ENCODE assay signal across 2 cellular contexts in the genomic region with DNA sequence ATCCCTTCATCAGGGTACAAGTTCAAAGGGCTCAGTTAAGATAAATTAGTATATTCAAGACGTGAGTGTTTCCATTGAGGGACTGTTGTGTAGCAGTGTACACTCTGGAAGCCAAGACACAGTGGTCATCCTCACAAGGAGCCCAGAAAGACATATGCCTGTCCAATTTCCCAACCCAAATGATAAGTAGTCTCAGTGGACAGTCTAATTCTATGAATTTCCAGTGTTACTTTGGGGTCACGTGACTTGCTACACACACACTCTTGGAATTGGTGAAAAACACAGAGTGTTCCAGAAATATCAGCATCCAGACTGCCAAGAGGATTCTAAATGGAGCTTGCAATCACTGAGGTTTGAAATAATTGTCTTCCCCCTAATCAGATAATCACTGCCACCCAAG.
TF ChIP-seq lines count a peak whose summit lies in the region.

No MANE protein-coding gene starts in this region.

TF ChIP-seq in A549, 52 proteins besides CTCF, POLR2A, EP300 and RAD21 (continued from another document):
- TF ChIP-seq, protein P1, sequence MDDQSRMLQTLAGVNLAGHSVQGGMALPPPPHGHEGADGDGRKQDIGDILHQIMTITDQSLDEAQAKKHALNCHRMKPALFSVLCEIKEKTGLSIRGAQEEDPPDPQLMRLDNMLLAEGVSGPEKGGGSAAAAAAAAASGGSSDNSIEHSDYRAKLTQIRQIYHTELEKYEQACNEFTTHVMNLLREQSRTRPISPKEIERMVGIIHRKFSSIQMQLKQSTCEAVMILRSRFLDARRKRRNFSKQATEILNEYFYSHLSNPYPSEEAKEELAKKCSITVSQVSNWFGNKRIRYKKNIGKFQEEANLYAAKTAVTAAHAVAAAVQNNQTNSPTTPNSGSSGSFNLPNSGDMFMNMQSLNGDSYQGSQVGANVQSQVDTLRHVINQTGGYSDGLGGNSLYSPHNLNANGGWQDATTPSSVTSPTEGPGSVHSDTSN (IDR thresholded peaks at IDR 0.05) = no peak
- no peak for TF ChIP-seq SREBF2 (IDR thresholded peaks at IDR 0.05)
- no peak for TF ChIP-seq MAZ (IDR thresholded peaks at IDR 0.05; ENCODE audit: borderline replicate concordance, low read depth, low read length)
- TF ChIP-seq, protein P2, sequence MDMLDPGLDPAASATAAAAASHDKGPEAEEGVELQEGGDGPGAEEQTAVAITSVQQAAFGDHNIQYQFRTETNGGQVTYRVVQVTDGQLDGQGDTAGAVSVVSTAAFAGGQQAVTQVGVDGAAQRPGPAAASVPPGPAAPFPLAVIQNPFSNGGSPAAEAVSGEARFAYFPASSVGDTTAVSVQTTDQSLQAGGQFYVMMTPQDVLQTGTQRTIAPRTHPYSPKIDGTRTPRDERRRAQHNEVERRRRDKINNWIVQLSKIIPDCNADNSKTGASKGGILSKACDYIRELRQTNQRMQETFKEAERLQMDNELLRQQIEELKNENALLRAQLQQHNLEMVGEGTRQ (IDR thresholded peaks at IDR 0.05) = peak; percentile 45
- TF ChIP-seq NPAS2 (CRISPR knock-in tag; IDR thresholded peaks at IDR 0.05; ENCODE audit: borderline replicate concordance) = no peak
- TF ChIP-seq, protein P3, sequence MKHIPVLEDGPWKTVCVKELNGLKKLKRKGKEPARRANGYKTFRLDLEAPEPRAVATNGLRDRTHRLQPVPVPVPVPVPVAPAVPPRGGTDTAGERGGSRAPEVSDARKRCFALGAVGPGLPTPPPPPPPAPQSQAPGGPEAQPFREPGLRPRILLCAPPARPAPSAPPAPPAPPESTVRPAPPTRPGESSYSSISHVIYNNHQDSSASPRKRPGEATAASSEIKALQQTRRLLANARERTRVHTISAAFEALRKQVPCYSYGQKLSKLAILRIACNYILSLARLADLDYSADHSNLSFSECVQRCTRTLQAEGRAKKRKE (CRISPR knock-in tag; IDR thresholded peaks at IDR 0.05; ENCODE audit: low read depth) = no peak
- TF ChIP-seq, protein P4, sequence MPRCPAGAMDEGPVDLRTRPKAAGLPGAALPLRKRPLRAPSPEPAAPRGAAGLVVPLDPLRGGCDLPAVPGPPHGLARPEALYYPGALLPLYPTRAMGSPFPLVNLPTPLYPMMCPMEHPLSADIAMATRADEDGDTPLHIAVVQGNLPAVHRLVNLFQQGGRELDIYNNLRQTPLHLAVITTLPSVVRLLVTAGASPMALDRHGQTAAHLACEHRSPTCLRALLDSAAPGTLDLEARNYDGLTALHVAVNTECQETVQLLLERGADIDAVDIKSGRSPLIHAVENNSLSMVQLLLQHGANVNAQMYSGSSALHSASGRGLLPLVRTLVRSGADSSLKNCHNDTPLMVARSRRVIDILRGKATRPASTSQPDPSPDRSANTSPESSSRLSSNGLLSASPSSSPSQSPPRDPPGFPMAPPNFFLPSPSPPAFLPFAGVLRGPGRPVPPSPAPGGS (IDR thresholded peaks at IDR 0.05) = no peak

TF ChIP-seq in K562, 482 proteins besides CTCF, POLR2A, EP300 and RAD21 (continued from another document):
- TF ChIP-seq, protein P5, sequence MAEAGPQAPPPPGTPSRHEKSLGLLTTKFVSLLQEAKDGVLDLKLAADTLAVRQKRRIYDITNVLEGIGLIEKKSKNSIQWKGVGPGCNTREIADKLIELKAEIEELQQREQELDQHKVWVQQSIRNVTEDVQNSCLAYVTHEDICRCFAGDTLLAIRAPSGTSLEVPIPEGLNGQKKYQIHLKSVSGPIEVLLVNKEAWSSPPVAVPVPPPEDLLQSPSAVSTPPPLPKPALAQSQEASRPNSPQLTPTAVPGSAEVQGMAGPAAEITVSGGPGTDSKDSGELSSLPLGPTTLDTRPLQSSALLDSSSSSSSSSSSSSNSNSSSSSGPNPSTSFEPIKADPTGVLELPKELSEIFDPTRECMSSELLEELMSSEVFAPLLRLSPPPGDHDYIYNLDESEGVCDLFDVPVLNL (CRISPR knock-in tag; IDR thresholded peaks at IDR 0.05; ENCODE audit: low read depth) = no peak
- no peak for TF ChIP-seq CBX8 (IDR thresholded peaks at IDR 0.05; ENCODE audit: borderline replicate concordance, extremely low read depth, low read depth, low read length, poor library complexity, severe bottlenecking)
- TF ChIP-seq, protein P6, sequence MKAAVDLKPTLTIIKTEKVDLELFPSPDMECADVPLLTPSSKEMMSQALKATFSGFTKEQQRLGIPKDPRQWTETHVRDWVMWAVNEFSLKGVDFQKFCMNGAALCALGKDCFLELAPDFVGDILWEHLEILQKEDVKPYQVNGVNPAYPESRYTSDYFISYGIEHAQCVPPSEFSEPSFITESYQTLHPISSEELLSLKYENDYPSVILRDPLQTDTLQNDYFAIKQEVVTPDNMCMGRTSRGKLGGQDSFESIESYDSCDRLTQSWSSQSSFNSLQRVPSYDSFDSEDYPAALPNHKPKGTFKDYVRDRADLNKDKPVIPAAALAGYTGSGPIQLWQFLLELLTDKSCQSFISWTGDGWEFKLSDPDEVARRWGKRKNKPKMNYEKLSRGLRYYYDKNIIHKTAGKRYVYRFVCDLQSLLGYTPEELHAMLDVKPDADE (conservative IDR thresholded peaks at IDR 0.05; ENCODE audit: control insufficient read depth, low read depth, low read length) = no peak
- no peak for TF ChIP-seq ETS2 (tag; IDR thresholded peaks at IDR 0.05; ENCODE audit: borderline replicate concordance, poor library complexity, severe bottlenecking)
- TF ChIP-seq, protein P7, sequence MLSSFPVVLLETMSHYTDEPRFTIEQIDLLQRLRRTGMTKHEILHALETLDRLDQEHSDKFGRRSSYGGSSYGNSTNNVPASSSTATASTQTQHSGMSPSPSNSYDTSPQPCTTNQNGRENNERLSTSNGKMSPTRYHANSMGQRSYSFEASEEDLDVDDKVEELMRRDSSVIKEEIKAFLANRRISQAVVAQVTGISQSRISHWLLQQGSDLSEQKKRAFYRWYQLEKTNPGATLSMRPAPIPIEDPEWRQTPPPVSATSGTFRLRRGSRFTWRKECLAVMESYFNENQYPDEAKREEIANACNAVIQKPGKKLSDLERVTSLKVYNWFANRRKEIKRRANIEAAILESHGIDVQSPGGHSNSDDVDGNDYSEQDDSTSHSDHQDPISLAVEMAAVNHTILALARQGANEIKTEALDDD (IDR thresholded peaks at IDR 0.05) = no peak
- no peak for TF ChIP-seq NUFIP1 (IDR thresholded peaks at IDR 0.05; ENCODE audit: partially characterized antibody)
- no peak for TF ChIP-seq NFATC3 (IDR thresholded peaks at IDR 0.05)
- TF ChIP-seq SNIP1 (IDR thresholded peaks at IDR 0.05; ENCODE audit: low read depth) = no peak
- TF ChIP-seq ZNF316 (IDR thresholded peaks at IDR 0.05) = no peak
- TF ChIP-seq RAD51 (IDR thresholded peaks at IDR 0.05; ENCODE audit: borderline replicate concordance, low read depth) = peak; percentile 52
- TF ChIP-seq HIVEP1 (CRISPR knock-in tag; IDR thresholded peaks at IDR 0.05) = no peak
- TF ChIP-seq, protein P8, sequence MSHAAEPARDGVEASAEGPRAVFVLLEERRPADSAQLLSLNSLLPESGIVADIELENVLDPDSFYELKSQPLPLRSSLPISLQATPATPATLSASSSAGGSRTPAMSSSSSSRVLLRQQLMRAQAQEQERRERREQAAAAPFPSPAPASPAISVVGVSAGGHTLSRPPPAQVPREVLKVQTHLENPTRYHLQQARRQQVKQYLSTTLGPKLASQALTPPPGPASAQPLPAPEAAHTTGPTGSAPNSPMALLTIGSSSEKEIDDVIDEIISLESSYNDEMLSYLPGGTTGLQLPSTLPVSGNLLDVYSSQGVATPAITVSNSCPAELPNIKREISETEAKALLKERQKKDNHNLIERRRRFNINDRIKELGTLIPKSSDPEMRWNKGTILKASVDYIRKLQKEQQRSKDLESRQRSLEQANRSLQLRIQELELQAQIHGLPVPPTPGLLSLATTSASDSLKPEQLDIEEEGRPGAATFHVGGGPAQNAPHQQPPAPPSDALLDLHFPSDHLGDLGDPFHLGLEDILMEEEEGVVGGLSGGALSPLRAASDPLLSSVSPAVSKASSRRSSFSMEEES (CRISPR knock-in tag; IDR thresholded peaks at IDR 0.05) = peak; percentile 79
- TF ChIP-seq, protein P9, sequence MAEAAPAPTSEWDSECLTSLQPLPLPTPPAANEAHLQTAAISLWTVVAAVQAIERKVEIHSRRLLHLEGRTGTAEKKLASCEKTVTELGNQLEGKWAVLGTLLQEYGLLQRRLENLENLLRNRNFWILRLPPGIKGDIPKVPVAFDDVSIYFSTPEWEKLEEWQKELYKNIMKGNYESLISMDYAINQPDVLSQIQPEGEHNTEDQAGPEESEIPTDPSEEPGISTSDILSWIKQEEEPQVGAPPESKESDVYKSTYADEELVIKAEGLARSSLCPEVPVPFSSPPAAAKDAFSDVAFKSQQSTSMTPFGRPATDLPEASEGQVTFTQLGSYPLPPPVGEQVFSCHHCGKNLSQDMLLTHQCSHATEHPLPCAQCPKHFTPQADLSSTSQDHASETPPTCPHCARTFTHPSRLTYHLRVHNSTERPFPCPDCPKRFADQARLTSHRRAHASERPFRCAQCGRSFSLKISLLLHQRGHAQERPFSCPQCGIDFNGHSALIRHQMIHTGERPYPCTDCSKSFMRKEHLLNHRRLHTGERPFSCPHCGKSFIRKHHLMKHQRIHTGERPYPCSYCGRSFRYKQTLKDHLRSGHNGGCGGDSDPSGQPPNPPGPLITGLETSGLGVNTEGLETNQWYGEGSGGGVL (CRISPR knock-in tag; IDR thresholded peaks at IDR 0.05) = no peak
